37 cellular contexts compared by ENCODE assay signal in genomic region chr1:203097001-203097400, GRCh38. TPM values are rescaled to one million over a fixed set of nuclear protein-coding genes. Genes with fewer than 3 reads are reported as not detected.
"Had no signal": no experiment of that assay in that cellular context is flagged by ENCODE, and none has a peak within 500 bp of the region (broad histone marks: within the 10 kb centered on the region; RNA-seq: fewer than 3 reads in every experiment).

No MANE protein-coding gene starts in this region.

- ATAC-seq: activated CD8-positive, alpha-beta memory T cell treated with anti-CD3 and anti-CD28 coated beads, Interleukin-2, amount 10 ng/mL, durations not matched to agents 7 days and 5 days; activated CD8-positive, alpha-beta T cell treated with anti-CD3 and anti-CD28 coated beads, Interleukin-2, amount 10 ng/mL, durations not matched to agents 7 days and 5 days; activated naive CD4-positive, alpha-beta T cell treated with anti-CD3 and anti-CD28 coated beads, Interleukin-2, amount 50 U/mL, for 72 hours; esophagus mucosa; foreskin keratinocyte; gastrocnemius medialis; T-helper 17 cell had no signal

- H3K27ac ChIP-seq: ascending aorta, breast epithelium, cardiac muscle cell, colonic mucosa, dorsolateral prefrontal cortex, foreskin keratinocyte, gastrocnemius medialis had no signal

- H3K9me3 ChIP-seq: colonic mucosa, gastrocnemius medialis had no signal

- H3K4me3 ChIP-seq: ascending aorta, breast epithelium, cardiac muscle cell, colonic mucosa, dorsolateral prefrontal cortex, gastrocnemius medialis had no signal

- DNase-seq: activated CD4-positive, alpha-beta memory T cell treated with anti-CD3 and anti-CD28 coated beads for 36 hours; activated CD4-positive, alpha-beta T cell treated with anti-CD3 and anti-CD28 coated beads for 1 hour; activated CD4-positive, alpha-beta T cell treated with anti-CD3 and anti-CD28 coated beads for 4 hours; activated CD4-positive, CD25-positive, alpha-beta regulatory T cell; activated CD8-positive, alpha-beta memory T cell treated with anti-CD3 and anti-CD28 coated beads, Interleukin-2, amount 10 ng/mL, durations not matched to agents 7 days and 5 days; activated CD8-positive, alpha-beta memory T cell treated with anti-CD3 and anti-CD28 coated beads, Interleukin-2, amount 50 U/mL, for 4 hours; activated CD8-positive, alpha-beta T cell treated with anti-CD3 and anti-CD28 coated beads, Interleukin-2, amount 10 ng/mL, durations not matched to agents 7 days and 5 days; activated effector memory CD4-positive, alpha-beta T cell treated with anti-CD3 and anti-CD28 coated beads, Interleukin-2, amount 50 U/mL, for 16 hours; activated naive CD4-positive, alpha-beta T cell; activated naive CD4-positive, alpha-beta T cell treated with anti-CD3 and anti-CD28 coated beads, Interleukin-2, amount 10 ng/mL, durations not matched to agents 7 days and 5 days; activated naive CD8-positive, alpha-beta T cell treated with anti-CD3 and anti-CD28 coated beads, Interleukin-2, amount 10 ng/mL, durations not matched to agents 7 days and 5 days; activated T-cell treated with anti-CD3 and anti-CD28 coated beads, Interleukin-2, amount 50 U/mL, for 1 hour; activated T-cell treated with anti-CD3 and anti-CD28 coated beads, Interleukin-2, amount 50 U/mL, for 48 hours; central memory CD4-positive, alpha-beta T cell; cerebellar nuclear complex; colonic mucosa; dorsolateral prefrontal cortex; effector memory CD4-positive, alpha-beta T cell; endodermal cell; foreskin keratinocyte; gastrocnemius medialis; T-helper 1 cell; T-helper 17 cell; T1000 had no signal

- H3K36me3 ChIP-seq: ascending aorta, breast epithelium, cardiac muscle cell, colonic mucosa, gastrocnemius medialis had no signal

- H3K36me3 Mint-ChIP-seq: activated CD4-positive, alpha-beta memory T cell treated with anti-CD3 and anti-CD28 coated beads for 36 hours; activated naive CD4-positive, alpha-beta T cell treated with anti-CD3 and anti-CD28 coated beads, Interleukin-2, amount 10 ng/mL, durations not matched to agents 7 days and 5 days; activated naive CD8-positive, alpha-beta T cell treated with anti-CD3 and anti-CD28 coated beads, Interleukin-2, amount 10 ng/mL, durations not matched to agents 7 days and 5 days had no signal

- H3K27me3 ChIP-seq: ascending aorta, breast epithelium, cardiac muscle cell, colonic mucosa, dorsolateral prefrontal cortex, gastrocnemius medialis had no signal

- H3K4me1 Mint-ChIP-seq: activated CD8-positive, alpha-beta memory T cell treated with anti-CD3 and anti-CD28 coated beads, Interleukin-2, amount 10 ng/mL, durations not matched to agents 7 days and 5 days; activated naive CD4-positive, alpha-beta T cell treated with anti-CD3 and anti-CD28 coated beads, Interleukin-2, amount 10 ng/mL, durations not matched to agents 7 days and 5 days; activated naive CD8-positive, alpha-beta T cell treated with anti-CD3 and anti-CD28 coated beads, Interleukin-2, amount 10 ng/mL, durations not matched to agents 7 days and 5 days; T-helper 17 cell had no signal

- H3K4me1 ChIP-seq: ascending aorta, breast epithelium, colonic mucosa, foreskin keratinocyte had no signal

- H3K27ac Mint-ChIP-seq: activated CD4-positive, alpha-beta memory T cell treated with anti-CD3 and anti-CD28 coated beads for 36 hours; activated CD8-positive, alpha-beta memory T cell treated with anti-CD3 and anti-CD28 coated beads, Interleukin-2, amount 10 ng/mL, durations not matched to agents 7 days and 5 days; activated CD8-positive, alpha-beta T cell treated with anti-CD3 and anti-CD28 coated beads, Interleukin-2, amount 10 ng/mL, durations not matched to agents 7 days and 5 days; activated naive CD4-positive, alpha-beta T cell treated with anti-CD3 and anti-CD28 coated beads, Interleukin-2, amount 10 ng/mL, durations not matched to agents 7 days and 5 days; activated naive CD4-positive, alpha-beta T cell treated with anti-CD3 and anti-CD28 coated beads, Interleukin-2, amount 50 U/mL, for 72 hours; activated naive CD8-positive, alpha-beta T cell treated with anti-CD3 and anti-CD28 coated beads, Interleukin-2, amount 10 ng/mL, durations not matched to agents 7 days and 5 days; activated T-helper 1 cell treated with anti-CD3 and anti-CD28 coated beads, Interleukin-12 subunit alpha, Interleukin-12 subunit beta, Interleukin-2, Interleukin-4 antibody, amounts not matched to agents 30 ng/mL and 10 ng/mL and 1 ng/mL, durations not matched to agents 14 hours and 24 hours and 36 hours; activated T-helper 2 cell treated with anti-CD3 and anti-CD28 coated beads, Interferon-gamma antibody, Interleukin-2, Interleukin-4, amounts not matched to agents 10 μg/mL and 5 μg/mL and 100 μg/mL, durations not matched to agents 14 hours and 24 hours and 36 hours; brain; dendritic cell treated with granulocyte-macrophage colony-stimulating factor and Interleukin-4, amounts not matched to agents 40 ng/mL and 50 ng/mL, for 4 days; endodermal cell; T-helper 17 cell; T-helper 2 cell treated with Interferon-gamma antibody and Interleukin-4, amounts not matched to agents 5 μg/mL and 100 μg/mL, for 36 hours had no signal

- H3K4me3 Mint-ChIP-seq: activated CD4-positive, alpha-beta memory T cell treated with anti-CD3 and anti-CD28 coated beads for 36 hours; activated CD8-positive, alpha-beta memory T cell treated with anti-CD3 and anti-CD28 coated beads, Interleukin-2, amount 10 ng/mL, durations not matched to agents 7 days and 5 days; activated CD8-positive, alpha-beta T cell treated with anti-CD3 and anti-CD28 coated beads, Interleukin-2, amount 10 ng/mL, durations not matched to agents 7 days and 5 days; activated naive CD4-positive, alpha-beta T cell treated with anti-CD3 and anti-CD28 coated beads, Interleukin-2, amount 10 ng/mL, durations not matched to agents 7 days and 5 days; activated naive CD8-positive, alpha-beta T cell treated with anti-CD3 and anti-CD28 coated beads, Interleukin-2, amount 10 ng/mL, durations not matched to agents 7 days and 5 days; activated T-helper 1 cell treated with anti-CD3 and anti-CD28 coated beads, Interleukin-12 subunit alpha, Interleukin-12 subunit beta, Interleukin-2, Interleukin-4 antibody, amounts not matched to agents 30 ng/mL and 10 ng/mL and 1 ng/mL, durations not matched to agents 14 hours and 24 hours and 36 hours; brain; dendritic cell treated with granulocyte-macrophage colony-stimulating factor and Interleukin-4, amounts not matched to agents 40 ng/mL and 50 ng/mL, for 4 days; endodermal cell; T-helper 17 cell; T-helper 2 cell treated with Interferon-gamma antibody and Interleukin-4, amounts not matched to agents 5 μg/mL and 100 μg/mL, for 36 hours had no signal

RNA-seq across cellular contexts. Expression of gene MYOG, which starts 11.2 kb away (rescaled TPM):
- total RNA-seq: activated CD4-positive, alpha-beta memory T cell treated with anti-CD3 and anti-CD28 coated beads for 36 hours; activated CD8-positive, alpha-beta memory T cell treated with anti-CD3 and anti-CD28 coated beads for 36 hours; activated CD8-positive, alpha-beta memory T cell treated with anti-CD3 and anti-CD28 coated beads, Interleukin-2, amount 10 ng/mL, durations not matched to agents 7 days and 5 days; activated CD8-positive, alpha-beta T cell treated with anti-CD3 and anti-CD28 coated beads, Interleukin-2, amount 10 ng/mL, durations not matched to agents 7 days and 5 days; activated naive CD4-positive, alpha-beta T cell treated with anti-CD3 and anti-CD28 coated beads, Interleukin-2, amount 50 U/mL, for 72 hours; activated naive CD8-positive, alpha-beta T cell treated with anti-CD3 and anti-CD28 coated beads, Interleukin-2, amount 10 ng/mL, durations not matched to agents 7 days and 5 days; activated T-helper 1 cell treated with anti-CD3 and anti-CD28 coated beads, Interleukin-12 subunit alpha, Interleukin-12 subunit beta, Interleukin-2, Interleukin-4 antibody, amounts not matched to agents 30 ng/mL and 10 ng/mL and 1 ng/mL, durations not matched to agents 14 hours and 24 hours and 36 hours; activated T-helper 2 cell treated with anti-CD3 and anti-CD28 coated beads, Interferon-gamma antibody, Interleukin-2, Interleukin-4, amounts not matched to agents 10 μg/mL and 5 μg/mL and 100 μg/mL, durations not matched to agents 14 hours and 24 hours and 36 hours; ascending aorta; breast epithelium; colonic mucosa; endodermal cell; epithelial cell of proximal tubule; esophagus mucosa; foreskin keratinocyte; glomerular endothelial cell; T-helper 17 cell had no signal

RNA-seq across cellular contexts. Expression of gene ADORA1, which starts 30.5 kb away (rescaled TPM):
- total RNA-seq: activated CD4-positive, alpha-beta memory T cell treated with anti-CD3 and anti-CD28 coated beads for 36 hours; activated CD8-positive, alpha-beta memory T cell treated with anti-CD3 and anti-CD28 coated beads for 36 hours; activated CD8-positive, alpha-beta memory T cell treated with anti-CD3 and anti-CD28 coated beads, Interleukin-2, amount 10 ng/mL, durations not matched to agents 7 days and 5 days; activated CD8-positive, alpha-beta T cell treated with anti-CD3 and anti-CD28 coated beads, Interleukin-2, amount 10 ng/mL, durations not matched to agents 7 days and 5 days; activated naive CD4-positive, alpha-beta T cell treated with anti-CD3 and anti-CD28 coated beads, Interleukin-2, amount 50 U/mL, for 72 hours; activated naive CD8-positive, alpha-beta T cell treated with anti-CD3 and anti-CD28 coated beads, Interleukin-2, amount 10 ng/mL, durations not matched to agents 7 days and 5 days; activated T-helper 1 cell treated with anti-CD3 and anti-CD28 coated beads, Interleukin-12 subunit alpha, Interleukin-12 subunit beta, Interleukin-2, Interleukin-4 antibody, amounts not matched to agents 30 ng/mL and 10 ng/mL and 1 ng/mL, durations not matched to agents 14 hours and 24 hours and 36 hours; activated T-helper 2 cell treated with anti-CD3 and anti-CD28 coated beads, Interferon-gamma antibody, Interleukin-2, Interleukin-4, amounts not matched to agents 10 μg/mL and 5 μg/mL and 100 μg/mL, durations not matched to agents 14 hours and 24 hours and 36 hours; glomerular endothelial cell had no signal
